In genomic region chr12:57524814-57525614, GRCh38 we compare ENCODE assay signal across 10 cellular contexts. TPM values are rescaled to one million over a fixed set of nuclear protein-coding genes. Genes with fewer than 3 reads are reported as not detected.
A peak's percentile ranks its signal among the peaks of the same experiment; 100 is the strongest.
DNase-seq lines count a peak whose midpoint lies in the region; ATAC-seq, FAIRE-seq and TF ChIP-seq lines count a peak whose summit lies in the region.
"Had no signal": no experiment of that assay in that cellular context is flagged by ENCODE, and none has a peak within 500 bp of the region (broad histone marks: within the 10 kb centered on the region; RNA-seq: fewer than 3 reads in every experiment).

No MANE protein-coding gene starts in this region.

- H3K9me3 Mint-ChIP-seq in GM23338 (no peaks in the 10 kb centered on the region; the same call in 2 of the 3 replicates), astrocyte (ENCODE audit: unreplicated experiment) (no peaks in the 10 kb centered on the region), naive B cell (no peaks in the 10 kb centered on the region)

- H3K9me3 ChIP-seq in astrocyte (ENCODE audit: insufficient read depth, low read depth, low read length) (no peaks in the 10 kb centered on the region), lower lobe of right lung (no peaks in the 10 kb centered on the region)

- DNase-seq in GM23338 (ENCODE audit: low spot score) (no peak), astrocyte (ENCODE audit: low read depth) (no peak), naive B cell (no peak), lower lobe of right lung (no peak), HUDEP-2 (lab: John Stamatoyannopoulos, UW; ENCODE audit: unreplicated experiment in 76 of 76) (no peak)
- DNase-seq in effector CD4-positive, alpha-beta T cell, result no peak
- DNase-seq: activated CD8-positive, alpha-beta memory T cell treated with anti-CD3 and anti-CD28 coated beads, Interleukin-2, amount 50 U/mL, for 48 hours had no signal

- intact Hi-C loops in lower lobe of right lung (cut with DNase I), result no loop called here

- H3K4me1 Mint-ChIP-seq in GM23338, result peaks cover 44% of the 10 kb centered on the region
- H3K4me1 Mint-ChIP-seq in astrocyte (ENCODE audit: low read depth, unreplicated experiment), result peaks cover 29% of the 10 kb centered on the region
- peaks cover 39 to 46% (median 41%) of the 10 kb centered on the region in 3 donors for H3K4me1 Mint-ChIP-seq in naive B cell

- H2AFZ ChIP-seq in GM23338 (no peak overlapping the region), astrocyte (ENCODE audit: low read depth, low read length) (no peak overlapping the region)

- TF ChIP-seq CTCF in 22Rv1 (IDR thresholded peaks at IDR 0.05) (no peak), GM23338 (conservative IDR thresholded peaks at IDR 0.05; ENCODE audit: low read depth in 2 of 2) (no peak), astrocyte (IDR thresholded peaks at IDR 0.05; ENCODE audit: insufficient read depth, low read depth, low read length) (no peak), lower lobe of right lung (IDR thresholded peaks at IDR 0.05) (no peak)

- peaks cover 32% of the 10 kb centered on the region for H3F3A ChIP-seq in GM23338 (replicated peaks; ENCODE audit: low read depth)

- 0 out of 2 replicates have a peak overlapping the region, but pooled peaks have one; percentile 23 for H3K27ac Mint-ChIP-seq in GM23338
- peak overlapping the region; percentile 2 for H3K27ac Mint-ChIP-seq in astrocyte (ENCODE audit: unreplicated experiment)
- peak overlapping the region in 4 of 6 donors; percentile 7 to 100 (median 73) for H3K27ac Mint-ChIP-seq in naive B cell

- H3K36me3 Mint-ChIP-seq in GM23338 (ENCODE audit: low read depth) (peaks cover 25% of the 10 kb centered on the region), astrocyte (ENCODE audit: low read depth, unreplicated experiment) (peaks cover 8% of the 10 kb centered on the region), naive B cell (no peaks in the 10 kb centered on the region)

- no peak for ATAC-seq in GM23338
- ATAC-seq in naive B cell (ENCODE audit: low read depth in 2 of 2), result no peak
- ATAC-seq in lower lobe of right lung, result no peak
- no peak for ATAC-seq in GM21515 (IDR thresholded peaks at IDR 0.05; ENCODE audit: unreplicated experiment)

- H3K36me3 ChIP-seq in GM23338 (ENCODE audit: insufficient read depth) (no peaks in the 10 kb centered on the region; the same call in 1 of the 2 replicates), astrocyte (ENCODE audit: insufficient read depth, low read length) (peaks cover 23% of the 10 kb centered on the region), lower lobe of right lung (peaks cover 60% of the 10 kb centered on the region)

- no peak for FAIRE-seq in astrocyte (lab: Jason Lieb, UNC)
- FAIRE-seq: G401.6 had no signal

- peaks cover 26% of the 10 kb centered on the region for H3K4me1 ChIP-seq in GM23338 (ENCODE audit: insufficient read depth)
- peaks cover 33% of the 10 kb centered on the region for H3K4me1 ChIP-seq in astrocyte (ENCODE audit: insufficient read depth, low read length)
- H3K4me1 ChIP-seq in lower lobe of right lung, result peaks cover 35% of the 10 kb centered on the region

- 0 out of 2 replicates have a peak, but pooled peaks cover 7% of the 10 kb centered on the region for H3K79me2 ChIP-seq in GM23338 (replicated peaks; ENCODE audit: insufficient read depth)
- peaks cover 34% of the 10 kb centered on the region for H3K79me2 ChIP-seq in astrocyte (ENCODE audit: insufficient read depth, low read length)

- H3K4me3 ChIP-seq in GM23338 (no peak overlapping the region), astrocyte (ENCODE audit: insufficient read depth, low read depth, low read length) (no peak overlapping the region), lower lobe of right lung (no peak overlapping the region)

- H3K4me2 ChIP-seq in GM23338 (no peak overlapping the region), astrocyte (ENCODE audit: low read length) (peak overlapping the region; percentile 95)

- H3K4me3 Mint-ChIP-seq in GM23338 (peak overlapping the region; percentile 92; the same call in 1 of the 3 replicates), astrocyte (ENCODE audit: unreplicated experiment) (peak overlapping the region; percentile 93), naive B cell (peak overlapping the region in 7 of 8 donors; percentile 53 to 97 (median 92))

- peaks cover 13% of the 10 kb centered on the region for H4K20me1 ChIP-seq in GM23338 (replicated peaks; ENCODE audit: insufficient read depth)
- peaks cover 56% of the 10 kb centered on the region for H4K20me1 ChIP-seq in astrocyte (ENCODE audit: insufficient read depth, low read length)

- peak overlapping the region; percentile 82 for H3K9ac ChIP-seq in astrocyte (ENCODE audit: low read length)

- H3K9me2 ChIP-seq in GM23338 (ENCODE audit: insufficient read depth), result no peaks in the 10 kb centered on the region

- no peaks in the 10 kb centered on the region for H3K27me3 ChIP-seq in GM23338 (ENCODE audit: insufficient read depth)
- no peaks in the 10 kb centered on the region for H3K27me3 ChIP-seq in astrocyte (ENCODE audit: insufficient read depth, low read length)
- no peaks in the 10 kb centered on the region for H3K27me3 ChIP-seq in lower lobe of right lung (ENCODE audit: low read depth)

- H3K27ac ChIP-seq in 22Rv1, result peak overlapping the region; percentile 100
- H3K27ac ChIP-seq in GM23338 (ENCODE audit: low read depth), result no peak overlapping the region
- no peak overlapping the region for H3K27ac ChIP-seq in astrocyte (ENCODE audit: low read depth, low read length)
- H3K27ac ChIP-seq in lower lobe of right lung, result no peak overlapping the region

- H3K27me3 Mint-ChIP-seq in GM23338 (ENCODE audit: insufficient read depth, low read depth, poor library complexity) (peaks cover 44% of the 10 kb centered on the region), astrocyte (ENCODE audit: low read depth, unreplicated experiment) (no peaks in the 10 kb centered on the region), naive B cell (no peaks in the 10 kb centered on the region)

RNA-seq across cellular contexts. Expression of gene MBD6, which starts 2.4 kb away (rescaled TPM):
- 12.5 and 16.9 TPM in 2 replicates for total RNA-seq in GM23338 (2014; rRNA removed; shearing (Covaris generic))
- 17.1 and 18.3 TPM in 2 replicates for polyA plus RNA-seq in GM23338 (2016; fragmentation: Nextera tagmentation; extraction: Ambion mirVana)
- 55.3 and 58.5 TPM in 2 replicates for total RNA-seq in astrocyte
- polyA plus RNA-seq in naive B cell (ENCODE audit: low read depth in 6 of 6), result 1 to 10 TPM; 1.8 to 8.2 (median 5.0) TPM
- 93.1 TPM for total RNA-seq in lower lobe of right lung

RNA-seq across cellular contexts. Expression of gene DDIT3, which starts 4.7 kb away (rescaled TPM):
- 3.9 and 4.1 TPM in 2 replicates for total RNA-seq in GM23338 (2014; rRNA removed; shearing (Covaris generic))
- polyA plus RNA-seq in GM23338 (2016; fragmentation: Nextera tagmentation; extraction: Ambion mirVana) (11.7 and 12.5 TPM in 2 replicates), naive B cell (ENCODE audit: low read depth in 6 of 6) (10 to 100 TPM; 33.3 to 62.2 (median 51.0) TPM)
- total RNA-seq in astrocyte (42.6 and 45.1 TPM in 2 replicates), lower lobe of right lung (26.1 TPM)

RNA-seq across cellular contexts. Expression of gene DCTN2, which starts 22.0 kb away (rescaled TPM):
- total RNA-seq in GM23338 (2014; rRNA removed; shearing (Covaris generic)), result 134 and 157 TPM in 2 replicates
- polyA plus RNA-seq in GM23338 (2016; fragmentation: Nextera tagmentation; extraction: Ambion mirVana) (56.1 and 62.3 TPM in 2 replicates), naive B cell (ENCODE audit: low read depth in 6 of 6) (10 to 100 TPM; 65.6 to 87.3 (median 71.2) TPM)
- total RNA-seq in astrocyte (94.5 and 107 TPM in 2 replicates), lower lobe of right lung (88.3 TPM)

RNA-seq across cellular contexts. Expression of gene KIF5A, which starts 24.8 kb away (rescaled TPM):
- 16.5 and 21.3 TPM in 2 replicates for total RNA-seq in GM23338 (2014; rRNA removed; shearing (Covaris generic))
- polyA plus RNA-seq in GM23338 (2016; fragmentation: Nextera tagmentation; extraction: Ambion mirVana) (9.1 and 11.1 TPM in 2 replicates), naive B cell (ENCODE audit: low read depth in 6 of 6) (not detected)
- total RNA-seq in astrocyte (7.2 and 8.6 TPM in 2 replicates), lower lobe of right lung (0.09 TPM)

RNA-seq across cellular contexts. Expression of gene MARS1, which starts 37.1 kb away (rescaled TPM):
- total RNA-seq in GM23338 (2014; rRNA removed; shearing (Covaris generic)), result 247 and 266 TPM in 2 replicates
- polyA plus RNA-seq in GM23338 (2016; fragmentation: Nextera tagmentation; extraction: Ambion mirVana), result 351 and 389 TPM in 2 replicates
- 351 and 384 TPM in 2 replicates for total RNA-seq in astrocyte
- 10 to 100 TPM; 53.1 to 78.7 (median 63.0) TPM for polyA plus RNA-seq in naive B cell (ENCODE audit: low read depth in 6 of 6)
- total RNA-seq in lower lobe of right lung, result 131 TPM

Comparison
In these comparisons a context has a peak if more than half of its experiments do, and no peak if none do; other contexts are left out.
1. H3K27ac Mint-ChIP-seq: peak in every context shown above with its lines; median percentile 73 in naive B cell; 23 in GM23338; 2 in astrocyte.